3 cellular contexts compared by ENCODE assay signal in the genomic region with DNA sequence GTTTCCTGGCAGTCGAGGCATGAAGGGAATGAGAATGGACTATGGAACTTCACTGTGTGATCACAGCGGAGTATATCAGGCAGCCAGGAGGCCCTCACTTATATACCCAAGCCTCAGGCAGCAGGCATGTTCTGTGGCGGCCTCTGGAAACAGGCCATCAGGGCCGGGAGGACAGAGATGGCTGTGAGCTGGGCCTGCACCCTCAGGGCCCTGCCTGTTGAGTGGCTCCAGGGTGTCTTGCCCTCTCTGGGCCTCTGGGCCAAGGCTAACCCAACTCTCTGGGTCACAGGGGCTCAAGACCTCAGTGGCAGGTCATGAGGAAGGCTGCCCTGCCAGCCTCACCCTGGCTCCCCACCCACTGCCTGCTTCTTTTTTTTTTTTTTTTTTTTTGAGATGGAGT.
TF ChIP-seq lines count a peak whose summit lies in the region.

No MANE protein-coding gene starts in this region.

TF ChIP-seq in SK-N-SH, 30 proteins besides CTCF, POLR2A, EP300 and RAD21:
- TF ChIP-seq POLR2AphosphoS5 (IDR thresholded peaks at IDR 0.05; ENCODE audit: low read depth, low read length) (no peak), FOXM1 (IDR thresholded peaks at IDR 0.05; ENCODE audit: low read depth) (no peak), RXRA (IDR thresholded peaks at IDR 0.05; ENCODE audit: borderline replicate concordance, low read depth) (no peak), TCF12 (IDR thresholded peaks at IDR 0.05) (no peak), MAX (IDR thresholded peaks at IDR 0.05; ENCODE audit: low read depth) (no peak), YY1 (IDR thresholded peaks at IDR 0.05; ENCODE audit: low read depth) (no peak), GABPA (IDR thresholded peaks at IDR 0.05; ENCODE audit: low read depth) (no peak), GATA2 (CRISPR knock-in tag; IDR thresholded peaks at IDR 0.05) (no peak), TEAD4 (IDR thresholded peaks at IDR 0.05; ENCODE audit: borderline replicate concordance, insufficient read depth) (no peak), SMC3 (IDR thresholded peaks at IDR 0.05; ENCODE audit: low read depth, low read length) (no peak), SIN3A (IDR thresholded peaks at IDR 0.05; ENCODE audit: borderline replicate concordance, low read depth, low read length) (no peak), RCOR1 (IDR thresholded peaks at IDR 0.05; ENCODE audit: low read length) (no peak), TAF1 (IDR thresholded peaks at IDR 0.05; ENCODE audit: borderline replicate concordance, low read depth, low read length) (no peak), EZH2phosphoT487 (IDR thresholded peaks at IDR 0.05; ENCODE audit: borderline replicate concordance, low read depth) (no peak), MXI1 (IDR thresholded peaks at IDR 0.05; ENCODE audit: low read depth, low read length) (no peak), FOXJ3 (CRISPR knock-in tag; IDR thresholded peaks at IDR 0.05) (no peak), MEF2A (IDR thresholded peaks at IDR 0.05; ENCODE audit: borderline replicate concordance, low read depth) (no peak), ELF1 (IDR thresholded peaks at IDR 0.05) (no peak)
- TF ChIP-seq, protein P1, sequence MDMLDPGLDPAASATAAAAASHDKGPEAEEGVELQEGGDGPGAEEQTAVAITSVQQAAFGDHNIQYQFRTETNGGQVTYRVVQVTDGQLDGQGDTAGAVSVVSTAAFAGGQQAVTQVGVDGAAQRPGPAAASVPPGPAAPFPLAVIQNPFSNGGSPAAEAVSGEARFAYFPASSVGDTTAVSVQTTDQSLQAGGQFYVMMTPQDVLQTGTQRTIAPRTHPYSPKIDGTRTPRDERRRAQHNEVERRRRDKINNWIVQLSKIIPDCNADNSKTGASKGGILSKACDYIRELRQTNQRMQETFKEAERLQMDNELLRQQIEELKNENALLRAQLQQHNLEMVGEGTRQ (IDR thresholded peaks at IDR 0.05; ENCODE audit: borderline replicate concordance, low read depth, low read length) = no peak
- TF ChIP-seq, protein P2, sequence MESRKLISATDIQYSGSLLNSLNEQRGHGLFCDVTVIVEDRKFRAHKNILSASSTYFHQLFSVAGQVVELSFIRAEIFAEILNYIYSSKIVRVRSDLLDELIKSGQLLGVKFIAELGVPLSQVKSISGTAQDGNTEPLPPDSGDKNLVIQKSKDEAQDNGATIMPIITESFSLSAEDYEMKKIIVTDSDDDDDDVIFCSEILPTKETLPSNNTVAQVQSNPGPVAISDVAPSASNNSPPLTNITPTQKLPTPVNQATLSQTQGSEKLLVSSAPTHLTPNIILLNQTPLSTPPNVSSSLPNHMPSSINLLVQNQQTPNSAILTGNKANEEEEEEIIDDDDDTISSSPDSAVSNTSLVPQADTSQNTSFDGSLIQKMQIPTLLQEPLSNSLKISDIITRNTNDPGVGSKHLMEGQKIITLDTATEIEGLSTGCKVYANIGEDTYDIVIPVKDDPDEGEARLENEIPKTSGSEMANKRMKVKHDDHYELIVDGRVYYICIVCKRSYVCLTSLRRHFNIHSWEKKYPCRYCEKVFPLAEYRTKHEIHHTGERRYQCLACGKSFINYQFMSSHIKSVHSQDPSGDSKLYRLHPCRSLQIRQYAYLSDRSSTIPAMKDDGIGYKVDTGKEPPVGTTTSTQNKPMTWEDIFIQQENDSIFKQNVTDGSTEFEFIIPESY (IDR thresholded peaks at IDR 0.05; ENCODE audit: borderline replicate concordance, low read depth) = no peak

TF ChIP-seq in SK-N-SH treated with all-trans-retinoic acid at 6 μM for 48 hours, 23 proteins besides CTCF, POLR2A, EP300 and RAD21:
- TF ChIP-seq TOX (CRISPR knock-in tag; IDR thresholded peaks at IDR 0.05; ENCODE audit: borderline replicate concordance) = no peak
- TF ChIP-seq, protein P3, sequence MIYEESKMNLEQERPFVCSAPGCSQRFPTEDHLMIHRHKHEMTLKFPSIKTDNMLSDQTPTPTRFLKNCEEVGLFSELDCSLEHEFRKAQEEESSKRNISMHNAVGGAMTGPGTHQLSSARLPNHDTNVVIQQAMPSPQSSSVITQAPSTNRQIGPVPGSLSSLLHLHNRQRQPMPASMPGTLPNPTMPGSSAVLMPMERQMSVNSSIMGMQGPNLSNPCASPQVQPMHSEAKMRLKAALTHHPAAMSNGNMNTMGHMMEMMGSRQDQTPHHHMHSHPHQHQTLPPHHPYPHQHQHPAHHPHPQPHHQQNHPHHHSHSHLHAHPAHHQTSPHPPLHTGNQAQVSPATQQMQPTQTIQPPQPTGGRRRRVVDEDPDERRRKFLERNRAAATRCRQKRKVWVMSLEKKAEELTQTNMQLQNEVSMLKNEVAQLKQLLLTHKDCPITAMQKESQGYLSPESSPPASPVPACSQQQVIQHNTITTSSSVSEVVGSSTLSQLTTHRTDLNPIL (CRISPR knock-in tag; IDR thresholded peaks at IDR 0.05; ENCODE audit: low read depth) = no peak
- no peak for TF ChIP-seq PPARA (CRISPR knock-in tag; IDR thresholded peaks at IDR 0.05; ENCODE audit: borderline replicate concordance)
- TF ChIP-seq OSR1 (CRISPR knock-in tag; IDR thresholded peaks at IDR 0.05) = no peak
- no peak for TF ChIP-seq TCF4 (CRISPR knock-in tag; IDR thresholded peaks at IDR 0.05; ENCODE audit: borderline replicate concordance)
- TF ChIP-seq ESRRG (CRISPR knock-in tag; IDR thresholded peaks at IDR 0.05) = no peak

TF ChIP-seq in K562, 482 proteins besides CTCF, POLR2A, EP300 and RAD21:
- TF ChIP-seq RBFOX2 (IDR thresholded peaks at IDR 0.05; ENCODE audit: low read depth, low read length) (peak; percentile 45), E2F5 (CRISPR knock-in tag; IDR thresholded peaks at IDR 0.05) (no peak), PTTG1 (tag; IDR thresholded peaks at IDR 0.05; ENCODE audit: low read depth) (no peak), ESRRB (CRISPR knock-in tag; IDR thresholded peaks at IDR 0.05; ENCODE audit: borderline replicate concordance) (no peak), JUNB (CRISPR knock-in tag; conservative IDR thresholded peaks at IDR 0.05) (no peak), KDM1A (IDR thresholded peaks at IDR 0.05) (no peak), CC2D1A (IDR thresholded peaks at IDR 0.05) (no peak), SUPT5H (IDR thresholded peaks at IDR 0.05) (peak; percentile 15; the same call in 1 of the 2 replicates), POLR2G (IDR thresholded peaks at IDR 0.05; ENCODE audit: low read depth, low read length) (peak; percentile 74), THRB (CRISPR knock-in tag; conservative IDR thresholded peaks at IDR 0.05) (no peak), THRAP3 (IDR thresholded peaks at IDR 0.05; ENCODE audit: borderline replicate concordance) (no peak)
- TF ChIP-seq, protein P4, sequence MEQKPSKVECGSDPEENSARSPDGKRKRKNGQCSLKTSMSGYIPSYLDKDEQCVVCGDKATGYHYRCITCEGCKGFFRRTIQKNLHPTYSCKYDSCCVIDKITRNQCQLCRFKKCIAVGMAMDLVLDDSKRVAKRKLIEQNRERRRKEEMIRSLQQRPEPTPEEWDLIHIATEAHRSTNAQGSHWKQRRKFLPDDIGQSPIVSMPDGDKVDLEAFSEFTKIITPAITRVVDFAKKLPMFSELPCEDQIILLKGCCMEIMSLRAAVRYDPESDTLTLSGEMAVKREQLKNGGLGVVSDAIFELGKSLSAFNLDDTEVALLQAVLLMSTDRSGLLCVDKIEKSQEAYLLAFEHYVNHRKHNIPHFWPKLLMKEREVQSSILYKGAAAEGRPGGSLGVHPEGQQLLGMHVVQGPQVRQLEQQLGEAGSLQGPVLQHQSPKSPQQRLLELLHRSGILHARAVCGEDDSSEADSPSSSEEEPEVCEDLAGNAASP (IDR thresholded peaks at IDR 0.05) = no peak
